In the genomic region with DNA sequence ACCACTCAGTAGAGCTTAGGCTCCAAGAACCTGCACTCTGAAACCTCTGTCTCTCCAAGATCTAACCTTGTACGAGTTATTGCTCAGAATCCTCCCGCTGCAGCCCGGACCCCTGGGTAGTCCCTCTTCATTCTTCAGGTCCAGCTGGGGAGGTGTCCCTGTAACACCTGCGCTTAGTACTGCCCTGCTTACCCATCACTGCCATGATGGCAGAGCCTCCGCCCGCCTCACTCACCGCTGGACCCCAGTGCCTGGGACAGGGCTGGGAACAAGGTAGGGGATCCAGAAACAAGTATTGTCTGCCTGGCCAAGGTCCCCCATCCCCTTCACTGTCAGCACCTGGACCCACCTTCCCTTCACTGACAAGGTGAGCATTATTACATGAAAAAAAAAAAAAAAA, we compare ENCODE assay signal across 22 cellular contexts.
"Had no signal": no experiment of that assay in that cellular context is flagged by ENCODE, and none has a peak within 500 bp of the region (broad histone marks: within the 10 kb centered on the region; RNA-seq: fewer than 3 reads in every experiment).

No MANE protein-coding gene starts in this region.

- DNase-seq: cortex of kidney; effector memory CD8-positive, alpha-beta T cell; hypothalamus; immature natural killer cell; left ventricle myocardium superior; mucosa of descending colon; naive B cell; nucleus accumbens; psoas muscle; sigmoid colon; stimulated activated CD4-positive, alpha-beta T cell treated with anti-CD3 and anti-CD28 coated beads, Interleukin-2, amount 100 ng/mL, for 48 hours; stimulated activated naive B cell treated with anti-CD40 and anti-IgM and Interleukin-4, amounts not matched to agents 10 μg/mL and 1 μg/mL and 100 μg/mL, for 72 hours; uterus had no signal

- H3K4me1 Mint-ChIP-seq: immature natural killer cell, memory B cell had no signal

- H3K36me3 ChIP-seq: sigmoid colon, thoracic aorta, tibial nerve, upper lobe of left lung, uterus had no signal

- H3K27me3 Mint-ChIP-seq: stimulated activated naive CD8-positive, alpha-beta T cell treated with anti-CD3 and anti-CD28 coated beads, Interleukin-15, Interleukin-2, amounts not matched to agents 100 ng/mL and 50 ng/mL, for 24 hours had no signal

- H3K36me3 Mint-ChIP-seq: immature natural killer cell had no signal

- H3K4me3 Mint-ChIP-seq: effector memory CD8-positive, alpha-beta T cell; immature natural killer cell; memory B cell; mesothelial cell of epicardium; natural killer cell treated with Interleukin-12 subunit alpha and Interleukin-12 subunit beta and Interleukin-15 and Interleukin-18, amount 100 ng/mL, for 72 hours; stimulated activated naive B cell treated with anti-CD40 and anti-IgM and Interleukin-4, amounts not matched to agents 10 μg/mL and 1 μg/mL and 100 μg/mL, for 72 hours; stimulated activated naive CD8-positive, alpha-beta T cell treated with anti-CD3 and anti-CD28 coated beads, Interleukin-15, Interleukin-2, amounts not matched to agents 100 ng/mL and 50 ng/mL, for 24 hours had no signal

- H3K27me3 ChIP-seq: sigmoid colon, tibial nerve, upper lobe of left lung, uterus had no signal

- ATAC-seq: effector memory CD8-positive, alpha-beta T cell; left ventricle myocardium superior; mucosa of descending colon; psoas muscle; right cardiac atrium; stimulated activated naive B cell treated with anti-CD40 and anti-IgM and Interleukin-4, amounts not matched to agents 10 μg/mL and 1 μg/mL and 100 μg/mL, for 72 hours had no signal

- H3K4me3 ChIP-seq: lung, mucosa of descending colon, psoas muscle, sigmoid colon, thoracic aorta, tibial nerve, upper lobe of left lung, uterus had no signal

- H3K9me3 ChIP-seq: psoas muscle, thoracic aorta, uterus had no signal

- H3K27ac Mint-ChIP-seq: effector memory CD8-positive, alpha-beta T cell; immature natural killer cell; memory B cell; mesothelial cell of epicardium; naive B cell; natural killer cell treated with Interleukin-12 subunit alpha and Interleukin-12 subunit beta and Interleukin-15 and Interleukin-18, amount 100 ng/mL, for 72 hours; stimulated activated naive CD8-positive, alpha-beta T cell treated with anti-CD3 and anti-CD28 coated beads, Interleukin-15, Interleukin-2, amounts not matched to agents 100 ng/mL and 50 ng/mL, for 24 hours had no signal

- H3K4me1 ChIP-seq: sigmoid colon, uterus had no signal

- H3K27ac ChIP-seq: psoas muscle, sigmoid colon, thoracic aorta, tibial nerve, upper lobe of left lung, uterus had no signal

- H3K9me3 Mint-ChIP-seq: effector memory CD8-positive, alpha-beta T cell had no signal
